In the genomic region with DNA sequence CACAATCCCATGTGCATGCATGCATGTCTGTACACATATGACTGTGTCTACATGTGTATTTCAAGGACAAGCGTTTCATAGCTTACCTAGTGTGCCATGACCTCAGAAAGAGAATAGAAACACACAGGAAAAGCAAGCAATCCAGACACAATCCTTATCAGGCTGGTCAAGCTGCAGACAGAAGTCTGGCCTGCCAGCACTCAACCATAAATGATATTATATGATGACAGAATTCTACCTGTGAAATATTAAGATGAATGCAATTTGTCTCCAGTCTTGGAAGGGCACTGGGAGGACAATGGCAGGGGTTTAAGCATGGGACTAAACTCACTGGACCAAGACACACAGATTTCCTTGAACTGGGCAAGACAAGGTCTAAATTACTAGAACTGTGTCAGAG, we compare ENCODE assay signal across 28 cellular contexts.
"Had no signal": no experiment of that assay in that cellular context is flagged by ENCODE, and none has a peak within 500 bp of the region (broad histone marks: within the 10 kb centered on the region; RNA-seq: fewer than 3 reads in every experiment).

No MANE protein-coding gene starts in this region.

- H2AFZ ChIP-seq: neural progenitor cell had no signal

- H3K4me3 ChIP-seq: coronary artery, esophagus squamous epithelium, heart right ventricle, left lung, mucosa of descending colon, neural progenitor cell, sigmoid colon, thoracic aorta, tibial nerve, upper lobe of right lung, uterus had no signal

- ATAC-seq: mucosa of descending colon; natural killer cell treated with Interleukin-12 subunit alpha and Interleukin-12 subunit beta and Interleukin-15 and Interleukin-18, amount 100 ng/mL, for 72 hours; stimulated activated naive B cell treated with anti-CD40 and anti-IgM and Interleukin-4, amounts not matched to agents 10 μg/mL and 1 μg/mL and 100 μg/mL, for 72 hours had no signal

- H3K9me3 ChIP-seq: esophagus squamous epithelium, heart right ventricle, left lung, mucosa of descending colon, sigmoid colon, thoracic aorta, tibial nerve, upper lobe of right lung, uterus had no signal

- H3K27me3 ChIP-seq: esophagus squamous epithelium, heart right ventricle, left lung, neural progenitor cell, sigmoid colon, tibial nerve, upper lobe of right lung, uterus had no signal

- H3K9me3 Mint-ChIP-seq: natural killer cell treated with Interleukin-12 subunit alpha and Interleukin-12 subunit beta and Interleukin-15 and Interleukin-18, amount 100 ng/mL, for 72 hours; stimulated activated naive B cell treated with anti-CD40 and anti-IgM and Interleukin-4, amounts not matched to agents 10 μg/mL and 1 μg/mL and 100 μg/mL, for 72 hours; stimulated activated naive CD8-positive, alpha-beta T cell treated with anti-CD3 and anti-CD28 coated beads, Interleukin-15, Interleukin-2, amounts not matched to agents 100 ng/mL and 50 ng/mL, for 24 hours had no signal

- H3K79me2 ChIP-seq: parathyroid adenoma had no signal

- H3K36me3 ChIP-seq: esophagus squamous epithelium, heart right ventricle, left lung, neural progenitor cell, sigmoid colon, thoracic aorta, tibial nerve, upper lobe of right lung, uterus had no signal

- H3K27ac Mint-ChIP-seq: mesothelial cell of epicardium; naive B cell; natural killer cell treated with Interleukin-12 subunit alpha and Interleukin-12 subunit beta and Interleukin-15 and Interleukin-18, amount 100 ng/mL, for 72 hours; neural progenitor cell; progenitor cell of endocrine pancreas; stimulated activated naive B cell treated with anti-CD40 and anti-IgM and Interleukin-4, amounts not matched to agents 10 μg/mL and 1 μg/mL and 100 μg/mL, for 72 hours; stimulated activated naive CD8-positive, alpha-beta T cell treated with anti-CD3 and anti-CD28 coated beads, Interleukin-15, Interleukin-2, amounts not matched to agents 100 ng/mL and 50 ng/mL, for 24 hours had no signal

- H3K27me3 Mint-ChIP-seq: progenitor cell of endocrine pancreas had no signal

- H3K36me3 Mint-ChIP-seq: naive B cell; natural killer cell treated with Interleukin-12 subunit alpha and Interleukin-12 subunit beta and Interleukin-15 and Interleukin-18, amount 100 ng/mL, for 72 hours; neural progenitor cell; stimulated activated naive B cell treated with anti-CD40 and anti-IgM and Interleukin-4, amounts not matched to agents 10 μg/mL and 1 μg/mL and 100 μg/mL, for 72 hours had no signal

- H3K9ac ChIP-seq: neural progenitor cell, parathyroid adenoma had no signal

- H3K4me2 ChIP-seq: neural progenitor cell had no signal

- H3K4me3 Mint-ChIP-seq: mesothelial cell of epicardium; naive B cell; natural killer cell treated with Interleukin-12 subunit alpha and Interleukin-12 subunit beta and Interleukin-15 and Interleukin-18, amount 100 ng/mL, for 72 hours; neural progenitor cell; stimulated activated naive B cell treated with anti-CD40 and anti-IgM and Interleukin-4, amounts not matched to agents 10 μg/mL and 1 μg/mL and 100 μg/mL, for 72 hours; stimulated activated naive CD8-positive, alpha-beta T cell treated with anti-CD3 and anti-CD28 coated beads, Interleukin-15, Interleukin-2, amounts not matched to agents 100 ng/mL and 50 ng/mL, for 24 hours had no signal

- H3K27ac ChIP-seq: coronary artery, esophagus squamous epithelium, heart right ventricle, left lung, neural progenitor cell, parathyroid adenoma, sigmoid colon, thoracic aorta, tibial nerve, upper lobe of right lung, uterus had no signal

- H3K4me1 Mint-ChIP-seq: naive B cell; stimulated activated naive B cell treated with anti-CD40 and anti-IgM and Interleukin-4, amounts not matched to agents 10 μg/mL and 1 μg/mL and 100 μg/mL, for 72 hours had no signal

- H3K4me1 ChIP-seq: esophagus squamous epithelium, heart right ventricle, left lung, neural progenitor cell, sigmoid colon, tibial nerve, upper lobe of right lung, uterus had no signal

- DNase-seq: dermis blood vessel endothelial cell; effector memory CD4-positive, alpha-beta T cell; esophagus squamous epithelium; foreskin melanocyte; glutamatergic neuron; heart right ventricle; hippocampal formation; left cardiac atrium; left lung; mesenchymal stem cell; mucosa of descending colon; naive B cell; right cardiac atrium; sigmoid colon; stimulated activated CD4-positive, alpha-beta T cell treated with anti-CD3 and anti-CD28 coated beads, Interleukin-2, amount 100 ng/mL, for 24 hours; stimulated activated CD4-positive, alpha-beta T cell treated with anti-CD3 and anti-CD28 coated beads, Interleukin-4, amount 100 ng/mL, for 24 hours; stimulated activated naive B cell treated with anti-CD40 and anti-IgM and Interleukin-4, amounts not matched to agents 10 μg/mL and 1 μg/mL and 100 μg/mL, for 72 hours; upper lobe of right lung; uterus had no signal
